ENCODE assay signal across 10 cellular contexts in the genomic region with DNA sequence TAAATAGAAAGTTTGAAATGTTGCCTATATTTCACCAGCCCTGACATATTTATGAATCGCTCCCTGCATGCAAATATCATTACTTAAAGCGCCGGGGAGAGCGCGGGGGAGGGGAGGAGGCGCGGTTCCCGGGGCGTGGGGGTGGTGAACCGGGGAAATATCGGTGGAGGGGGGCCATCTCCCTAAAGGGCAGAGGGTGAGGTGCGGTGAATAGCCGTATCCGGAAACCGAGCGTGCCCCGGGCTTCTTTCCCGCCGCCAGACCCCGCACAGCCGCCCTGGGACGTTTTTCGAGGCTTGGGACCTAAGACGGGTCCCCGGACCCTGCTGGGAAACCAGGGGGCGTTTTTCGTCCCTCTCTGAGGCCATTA. TPM values are rescaled to one million over a fixed set of nuclear protein-coding genes. Genes with fewer than 3 reads are reported as not detected.
DNase-seq lines count a peak whose midpoint lies in the region; ATAC-seq, FAIRE-seq and TF ChIP-seq lines count a peak whose summit lies in the region.
"Had no signal": no experiment of that assay in that cellular context is flagged by ENCODE, and none has a peak within 500 bp of the region (broad histone marks: within the 10 kb centered on the region; RNA-seq: fewer than 3 reads in every experiment).

No MANE protein-coding gene starts in this region.

- no peak for ATAC-seq in HG02678 (IDR thresholded peaks at IDR 0.05; ENCODE audit: unreplicated experiment)
- no peak for ATAC-seq in HG03045 (IDR thresholded peaks at IDR 0.05; ENCODE audit: unreplicated experiment)

- H2AK5ac ChIP-seq in mesendoderm (ENCODE audit: low read length): no peak overlapping the region

- no peak overlapping the region for H4K8ac ChIP-seq in mesendoderm (ENCODE audit: low read depth, low read length)

- no peak for FAIRE-seq in bronchial epithelial cell (lab: Jason Lieb, UNC)

- H3K56ac ChIP-seq in mesendoderm (ENCODE audit: low read length): no peak overlapping the region

- H3K27ac Mint-ChIP-seq in activated naive CD4-positive, alpha-beta T cell treated with anti-CD3 and anti-CD28 coated beads, Interleukin-2, amount 50 U/mL, for 24 hours: no peak overlapping the region

- no peak for DNase-seq in activated naive CD4-positive, alpha-beta T cell treated with Interleukin-2 at 50 U/mL for 16 hours
- DNase-seq in bronchial epithelial cell (ENCODE audit: low read depth) (no peak), mesendoderm (no peak), islet precursor cell (no peak)
- DNase-seq: activated effector memory CD4-positive, alpha-beta T cell treated with anti-CD3 and anti-CD28 coated beads, Interleukin-2, amount 50 U/mL, for 16 hours had no signal

- H2BK15ac ChIP-seq in mesendoderm (replicated peaks; ENCODE audit: low read depth): no peak overlapping the region

- H3K27ac ChIP-seq in mesendoderm (ENCODE audit: low read depth, low read length) (no peak overlapping the region), urinary bladder (ENCODE audit: low read depth) (no peak overlapping the region)

- H3K36me3 ChIP-seq in bronchial epithelial cell (ENCODE audit: control insufficient read depth, insufficient read depth, low read length) (no peaks in the 10 kb centered on the region), mesendoderm (ENCODE audit: control insufficient read depth, insufficient read depth, low read length) (no peaks in the 10 kb centered on the region), urinary bladder (ENCODE audit: insufficient read depth) (no peaks in the 10 kb centered on the region)

- H3K18ac ChIP-seq in mesendoderm (ENCODE audit: low read length): no peak overlapping the region

- H3K4me3 ChIP-seq in bronchial epithelial cell (ENCODE audit: low read depth, low read length) (peak overlapping the region; percentile 75), mesendoderm (ENCODE audit: low read length) (no peak overlapping the region), urinary bladder (ENCODE audit: low read depth, low read length) (peak overlapping the region; percentile 72)

- WGBS in mesendoderm (ENCODE audit: extremely low coverage, insufficient coverage, low lambda C conversion rate): no CpG with 5 or more reads among the region's 27 CpGs
- WGBS in urinary bladder: 2% methylated on average over 27 of the region's 27 CpGs

- no peak overlapping the region for H3K4ac ChIP-seq in mesendoderm (ENCODE audit: low read depth, low read length)

- H3K27me3 ChIP-seq in bronchial epithelial cell (ENCODE audit: control insufficient read depth, insufficient read depth, low read length) (no peaks in the 10 kb centered on the region), mesendoderm (ENCODE audit: insufficient read depth, low read length, poor library complexity) (peaks cover 57% of the 10 kb centered on the region)

- no peak for TF ChIP-seq CTCF in bronchial epithelial cell (IDR thresholded peaks at IDR 0.05; ENCODE audit: insufficient read depth, low read length, severe bottlenecking)

- H3K4me2 ChIP-seq in mesendoderm (ENCODE audit: low read length): peak overlapping the region; percentile 9

- H3K4me1 Mint-ChIP-seq in activated naive CD4-positive, alpha-beta T cell treated with anti-CD3 and anti-CD28 coated beads, Interleukin-2, amount 50 U/mL, for 24 hours: peaks cover 21% of the 10 kb centered on the region

- no peak overlapping the region for H2BK5ac ChIP-seq in mesendoderm (ENCODE audit: low read length)

- H3K79me2 ChIP-seq in mesendoderm (ENCODE audit: control insufficient read depth, insufficient read depth, low read length): no peaks in the 10 kb centered on the region

- H3K4me1 ChIP-seq in mesendoderm (ENCODE audit: control insufficient read depth, low read depth, low read length) (peaks cover 3% of the 10 kb centered on the region), urinary bladder (ENCODE audit: insufficient read depth) (no peaks in the 10 kb centered on the region)

- H3K36me3 Mint-ChIP-seq in activated naive CD4-positive, alpha-beta T cell treated with anti-CD3 and anti-CD28 coated beads, Interleukin-2, amount 50 U/mL, for 24 hours: no peaks in the 10 kb centered on the region

- H2BK120ac ChIP-seq in mesendoderm (ENCODE audit: low read depth, low read length): no peak overlapping the region

- peaks cover 42% of the 10 kb centered on the region for H3K27me3 Mint-ChIP-seq in activated naive CD4-positive, alpha-beta T cell treated with anti-CD3 and anti-CD28 coated beads, Interleukin-2, amount 50 U/mL, for 24 hours

- H3K23ac ChIP-seq in mesendoderm (ENCODE audit: low read length): no peak overlapping the region

- H3K9me3 Mint-ChIP-seq in activated naive CD4-positive, alpha-beta T cell treated with anti-CD3 and anti-CD28 coated beads, Interleukin-2, amount 50 U/mL, for 24 hours: no peaks in the 10 kb centered on the region

- no peak overlapping the region for H3K9ac ChIP-seq in mesendoderm (ENCODE audit: low read length)

- H3K79me1 ChIP-seq in mesendoderm (ENCODE audit: low read length): no peaks in the 10 kb centered on the region

- H4K5ac ChIP-seq in mesendoderm (ENCODE audit: low read length): no peak overlapping the region

- H3K4me3 Mint-ChIP-seq in activated naive CD4-positive, alpha-beta T cell treated with anti-CD3 and anti-CD28 coated beads, Interleukin-2, amount 50 U/mL, for 24 hours: peak overlapping the region; percentile 57

RNA-seq across cellular contexts. Expression of a gene that starts 6.9 kb away (rescaled TPM):
- 2.1 and 2.6 TPM in 2 replicates for total RNA-seq in bronchial epithelial cell
- 1.4 TPM for polyA plus RNA-seq in mesendoderm (2013, experiment 1 of 2)
- 1.3 TPM for polyA plus RNA-seq in mesendoderm (2013, experiment 2 of 2)
- 12.1 TPM for total RNA-seq in urinary bladder
- 31.1 TPM for polyA plus RNA-seq in urinary bladder

RNA-seq across cellular contexts. Expression of a gene that starts 22.9 kb away (rescaled TPM):
- 1.6 and 3.1 TPM in 2 replicates for total RNA-seq in bronchial epithelial cell
- 0.17 TPM for polyA plus RNA-seq in mesendoderm (2013, experiment 1 of 2)
- 0.69 TPM for polyA plus RNA-seq in mesendoderm (2013, experiment 2 of 2)
- total RNA-seq in urinary bladder: 17.7 TPM
- polyA plus RNA-seq in urinary bladder: 7.9 TPM
- total RNA-seq: Daoy had no signal
